ENCODE assay signal across 12 cellular contexts in the genomic region with DNA sequence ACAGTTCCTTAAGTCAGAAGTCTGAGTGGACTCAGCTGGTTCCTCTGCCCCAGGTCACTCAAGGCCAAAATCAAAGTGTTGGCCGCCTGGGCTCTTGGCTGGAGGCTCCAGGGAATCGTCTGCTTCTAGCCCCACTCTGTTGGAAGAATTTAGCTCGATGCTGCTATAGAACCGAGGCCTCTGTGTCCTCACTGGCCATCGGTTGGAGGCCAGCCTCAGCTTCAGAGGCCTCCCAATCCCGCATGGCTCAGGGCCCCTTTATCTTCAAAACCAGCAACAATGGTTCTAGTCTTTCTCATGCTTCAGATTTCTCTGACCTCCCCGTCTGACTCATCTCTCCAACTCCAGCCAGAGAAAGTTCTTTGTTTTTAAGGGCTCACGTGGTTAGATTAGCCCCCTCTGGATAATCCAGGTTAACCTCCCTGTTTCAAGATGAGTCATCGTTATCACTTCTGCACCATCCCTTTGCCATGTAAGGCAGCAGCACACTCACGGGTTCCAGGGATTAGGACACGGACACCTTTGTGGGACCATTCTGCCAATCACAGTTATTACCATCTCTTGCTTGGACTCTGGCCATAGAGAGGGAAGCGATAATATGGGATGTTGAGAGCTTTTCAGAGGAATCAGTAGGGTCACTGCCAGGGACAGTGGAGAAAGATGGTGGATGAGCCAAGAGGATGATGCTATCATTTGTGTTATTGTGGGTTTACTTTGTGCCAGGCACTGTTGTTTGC. TPM values are rescaled to one million over a fixed set of nuclear protein-coding genes. Genes with fewer than 3 reads are reported as not detected.
A peak's percentile ranks its signal among the peaks of the same experiment; 100 is the strongest.
DNase-seq lines count a peak whose midpoint lies in the region; ATAC-seq and TF ChIP-seq lines count a peak whose summit lies in the region.
"Had no signal": no experiment of that assay in that cellular context is flagged by ENCODE, and none has a peak within 500 bp of the region (broad histone marks: within the 10 kb centered on the region; RNA-seq: fewer than 3 reads in every experiment).

No MANE protein-coding gene starts in this region.

- H3K4me3 ChIP-seq in GM23248 (no peak overlapping the region), PC-3 (ENCODE audit: low read length) (no peak overlapping the region), duodenal mucosa (ENCODE audit: low read depth in 1 of 2, low read length in 2 of 2) (peak overlapping the region; percentile 59 to 62)
- H3K4me3 ChIP-seq: vagina had no signal

- H4K20me1 ChIP-seq in GM23248 (ENCODE audit: insufficient read depth) (no peaks in the 10 kb centered on the region), PC-3 (ENCODE audit: low read length) (no peaks in the 10 kb centered on the region)

- peak; percentile 29 for DNase-seq in GM23248
- peak; percentile 44 for DNase-seq in PC-3
- DNase-seq in osteocyte (ENCODE audit: extremely low spot score, unreplicated experiment): peak; percentile 70
- DNase-seq in putamen (ENCODE audit: low spot score): no peak
- DNase-seq in sciatic nerve (ENCODE audit: low spot score): no peak
- no peak for DNase-seq in activated CD4-positive, CD25-positive, alpha-beta regulatory T cell (lab: John Stamatoyannopoulos, UW)
- DNase-seq: effector memory CD4-positive, alpha-beta T cell; NCI-H748 treated with DMSO at 0.1 percent for 48 hours had no signal

- H3K36me3 Mint-ChIP-seq in osteocyte (ENCODE audit: unreplicated experiment): no peaks in the 10 kb centered on the region

- H3K27me3 Mint-ChIP-seq in osteocyte (ENCODE audit: unreplicated experiment): peaks cover 47% of the 10 kb centered on the region

- CTCF ChIA-PET in PC-3 (lab: Charles Lee): no interaction called here

- H3K27me3 ChIP-seq in GM23248 (replicated peaks; ENCODE audit: insufficient read depth): peaks cover 9% of the 10 kb centered on the region; the same call in 1 of the 2 replicates
- H3K27me3 ChIP-seq in PC-3 (ENCODE audit: low read length): no peaks in the 10 kb centered on the region
- H3K27me3 ChIP-seq in duodenal mucosa (ENCODE audit: control insufficient read depth in 1 of 2, insufficient read depth in 2 of 2, low read length in 2 of 2): no peaks in the 10 kb centered on the region
- H3K27me3 ChIP-seq: vagina had no signal

- BruUV-seq in PC-3 (replicated peaks; lab: Mats Ljungman, UMichigan): no TSS peak

- no peak for ATAC-seq in PC-3
- no peak for ATAC-seq in sciatic nerve
- ATAC-seq in HG02938 (IDR thresholded peaks at IDR 0.05; ENCODE audit: unreplicated experiment): no peak

- H3K27ac ChIP-seq in GM23248: no peak overlapping the region
- no peak overlapping the region for H3K27ac ChIP-seq in PC-3 (ENCODE audit: low read length)
- no peak overlapping the region for H3K27ac ChIP-seq in duodenal mucosa (ENCODE audit: low read depth, low read length)
- H3K27ac ChIP-seq: vagina had no signal

- WGBS in GM23248 (ENCODE audit: low coverage in 1 of 2, low lambda C conversion rate in 2 of 2, missing lambda C conversion rate in 2 of 2), 2 experiments: 87 to 89% methylated on average over 12 of the region's 12 CpGs

- TF ChIP-seq CTCF in PC-3 (conservative IDR thresholded peaks at IDR 0.05; ENCODE audit: low read depth, low read length) (no peak), osteocyte (IDR thresholded peaks at IDR 0.05) (no peak)

- H3K4me3 Mint-ChIP-seq in osteocyte (ENCODE audit: unreplicated experiment): no peak overlapping the region
- H3K4me3 Mint-ChIP-seq: activated CD4-positive, alpha-beta memory T cell treated with anti-CD3 and anti-CD28 coated beads, Interleukin-2, amount 10 ng/mL, durations not matched to agents 7 days and 5 days had no signal

- no peak overlapping the region for H3K27ac Mint-ChIP-seq in osteocyte (ENCODE audit: unreplicated experiment)
- H3K27ac Mint-ChIP-seq: activated CD4-positive, alpha-beta memory T cell treated with anti-CD3 and anti-CD28 coated beads, Interleukin-2, amount 10 ng/mL, durations not matched to agents 7 days and 5 days had no signal

- H3K4me1 Mint-ChIP-seq in osteocyte (ENCODE audit: unreplicated experiment): no peaks in the 10 kb centered on the region

- no peaks in the 10 kb centered on the region for H3K36me3 ChIP-seq in GM23248 (ENCODE audit: low read depth)
- H3K36me3 ChIP-seq in PC-3 (ENCODE audit: low read depth, low read length): no peaks in the 10 kb centered on the region; the same call in 1 of the 2 replicates
- no peaks in the 10 kb centered on the region for H3K36me3 ChIP-seq in duodenal mucosa (ENCODE audit: control insufficient read depth in 1 of 2, insufficient read depth in 2 of 2, low read length in 2 of 2)
- H3K36me3 ChIP-seq: vagina had no signal

- no peaks in the 10 kb centered on the region for H3K79me2 ChIP-seq in GM23248 (ENCODE audit: insufficient read depth)
- no peaks in the 10 kb centered on the region for H3K79me2 ChIP-seq in PC-3 (ENCODE audit: low read length)

- POLR2A ChIA-PET in PC-3 (lab: Charles Lee; ENCODE audit: unreplicated experiment): no interaction called here

- H3K9me3 ChIP-seq in GM23248 (ENCODE audit: low read depth): no peaks in the 10 kb centered on the region
- peaks cover 7% of the 10 kb centered on the region; the same call in 1 of the 2 replicates for H3K9me3 ChIP-seq in PC-3 (ENCODE audit: low read length)
- H3K9me3 ChIP-seq in duodenal mucosa (ENCODE audit: control insufficient read depth in 1 of 2, low read length in 2 of 2): no peaks in the 10 kb centered on the region
- H3K9me3 ChIP-seq: vagina had no signal

- no peak overlapping the region for H3K9ac ChIP-seq in GM23248
- H3K9ac ChIP-seq in PC-3 (ENCODE audit: low read length): no peak overlapping the region
- peak overlapping the region in 1 of 2 donors; percentile 31 for H3K9ac ChIP-seq in duodenal mucosa (ENCODE audit: low read depth in 1 of 2, low read length in 2 of 2)

- H3F3A ChIP-seq in GM23248 (ENCODE audit: insufficient read depth): no peaks in the 10 kb centered on the region
- H3F3A ChIP-seq in PC-3 (ENCODE audit: low read length, unreplicated experiment): no peaks in the 10 kb centered on the region

- in situ Hi-C loops in GM23248 (cut with MboI): no loop called here

- peak overlapping the region; percentile 40 for H3K4me2 ChIP-seq in GM23248 (ENCODE audit: unreplicated experiment)
- no peak overlapping the region for H3K4me2 ChIP-seq in PC-3 (ENCODE audit: low read length)

- H2AFZ ChIP-seq in GM23248 (peak overlapping the region; percentile 54; the same call in 1 of the 2 replicates), PC-3 (ENCODE audit: low read length) (no peak overlapping the region)

- intact Hi-C loops in PC-3 (cut with micrococcal nuclease) (no loop called here), sciatic nerve (cut with DNase I) (no loop called here)

- H3K9me2 ChIP-seq in GM23248 (ENCODE audit: insufficient read depth) (no peaks in the 10 kb centered on the region), PC-3 (replicated peaks; ENCODE audit: low read length) (no peaks in the 10 kb centered on the region)

- H3K4me1 ChIP-seq in GM23248 (ENCODE audit: insufficient read depth) (no peaks in the 10 kb centered on the region), PC-3 (ENCODE audit: insufficient read depth, low read length) (no peaks in the 10 kb centered on the region), duodenal mucosa (ENCODE audit: control insufficient read depth in 1 of 2, insufficient read depth in 2 of 2, low read length in 2 of 2) (peaks cover 6 to 17% of the 10 kb centered on the region in 2 donors)

- no peaks in the 10 kb centered on the region for H3K9me3 Mint-ChIP-seq in osteocyte (ENCODE audit: unreplicated experiment)

RNA-seq across cellular contexts. Expression of a gene that starts 13.6 kb away (rescaled TPM):
- total RNA-seq in GM23248 (2014; rRNA removed; shearing (Covaris generic)): not detected in 2 replicates
- polyA plus RNA-seq in GM23248 (2016; fragmentation: Nextera tagmentation; extraction: Ambion mirVana): 0.24 TPM in 1 of 2 replicates, not detected in the other
- total RNA-seq in PC-3 (2014; rRNA removed) (0.95 and 1.4 TPM in 2 replicates), osteocyte (not detected in 2 replicates), sciatic nerve (3.1 TPM)
- total RNA-seq: vagina had no signal

Comparison
In these comparisons a context has a peak if more than half of its experiments do, and no peak if none do; other contexts are left out.
1. DNase-seq: peak in GM23248 (single experiment), PC-3 (single experiment) and osteocyte (single experiment); none in putamen (single experiment), sciatic nerve (single experiment) and activated CD4-positive, CD25-positive, alpha-beta regulatory T cell (0 of 4).
2. H3K4me3 ChIP-seq: peak in duodenal mucosa (2 of 2); none in GM23248 (single experiment) and PC-3 (single experiment).